9 cellular contexts compared by ENCODE assay signal in genomic region chr10:71772832-71773220, GRCh38. TPM values are rescaled to one million over a fixed set of nuclear protein-coding genes. Genes with fewer than 3 reads are reported as not detected.
A peak's percentile ranks its signal among the peaks of the same experiment; 100 is the strongest.
DNase-seq lines count a peak whose midpoint lies in the region; ATAC-seq and TF ChIP-seq lines count a peak whose summit lies in the region.
"Had no signal": no experiment of that assay in that cellular context is flagged by ENCODE, and none has a peak within 500 bp of the region (broad histone marks: within the 10 kb centered on the region; RNA-seq: fewer than 3 reads in every experiment).

No MANE protein-coding gene starts in this region.

- peaks cover 83% of the 10 kb centered on the region for H3K4me1 Mint-ChIP-seq in activated naive CD4-positive, alpha-beta T cell treated with anti-CD3 and anti-CD28 coated beads, Interleukin-2, amount 10 ng/mL, durations not matched to agents 7 days and 5 days

- H3K4me1 ChIP-seq in mesenchymal stem cell (ENCODE audit: control insufficient read depth, insufficient read depth, low read depth, low read length), result peaks cover 20% of the 10 kb centered on the region
- H3K4me1 ChIP-seq in upper lobe of right lung, result peaks cover 78% of the 10 kb centered on the region

- peak overlapping the region; percentile 92 for H3K27ac Mint-ChIP-seq in activated naive CD4-positive, alpha-beta T cell treated with anti-CD3 and anti-CD28 coated beads, Interleukin-2, amount 10 ng/mL, durations not matched to agents 7 days and 5 days

- H3K36me3 ChIP-seq in mesenchymal stem cell (ENCODE audit: control insufficient read depth in 1 of 2, insufficient read depth in 2 of 2, low read depth in 1 of 2, low read length in 2 of 2) (no peaks in the 10 kb centered on the region), upper lobe of right lung (no peaks in the 10 kb centered on the region)

- H3K4me3 ChIP-seq in mesenchymal stem cell (ENCODE audit: insufficient read depth in 1 of 2, low read depth in 1 of 2, low read length in 2 of 2), result peak overlapping the region; percentile 45 to 87
- peak overlapping the region; percentile 70 for H3K4me3 ChIP-seq in upper lobe of right lung

- no peak overlapping the region for H3K4ac ChIP-seq in mesenchymal stem cell (ENCODE audit: low read depth in 1 of 2, low read length in 2 of 2)

- no peak overlapping the region for H4K8ac ChIP-seq in mesenchymal stem cell (ENCODE audit: low read length)

- peaks cover 6% of the 10 kb centered on the region for H3K9me3 Mint-ChIP-seq in activated naive CD4-positive, alpha-beta T cell treated with anti-CD3 and anti-CD28 coated beads, Interleukin-2, amount 10 ng/mL, durations not matched to agents 7 days and 5 days

- no peak overlapping the region for H3K23ac ChIP-seq in mesenchymal stem cell (ENCODE audit: low read length in 2 of 2)

- H3K36me3 Mint-ChIP-seq in activated naive CD4-positive, alpha-beta T cell treated with anti-CD3 and anti-CD28 coated beads, Interleukin-2, amount 10 ng/mL, durations not matched to agents 7 days and 5 days, result peaks cover 41% of the 10 kb centered on the region

- ATAC-seq in upper lobe of right lung, result peak; percentile 1
- ATAC-seq in GM21737 (IDR thresholded peaks at IDR 0.05; ENCODE audit: unreplicated experiment), result no peak

- CTCF ChIA-PET in activated naive CD4-positive, alpha-beta T cell treated with anti-CD3 and anti-CD28 coated beads, Interleukin-2, amount 10 ng/mL, durations not matched to agents 7 days and 5 days (lab: Charles Lee), result interaction anchor here (0.7 to 5.4 kb wide), 20 partner anchors 9 to 454 kb away, joined by 3 to 74 read pairs (median 6); partner anchors contain the start of gene SLC29A3

- intact Hi-C loops in upper lobe of right lung (cut with DNase I), result no loop called here

- H2AK5ac ChIP-seq in mesenchymal stem cell (ENCODE audit: low read length, severe bottlenecking), result no peak overlapping the region

- no peak for TF ChIP-seq CTCF in upper lobe of right lung (IDR thresholded peaks at IDR 0.05)

- H2BK120ac ChIP-seq in mesenchymal stem cell (ENCODE audit: low read depth, low read length), result no peak overlapping the region

- no peak for DNase-seq in activated naive CD4-positive, alpha-beta T cell treated with anti-CD3 and anti-CD28 coated beads, Interleukin-2, amount 10 ng/mL, durations not matched to agents 7 days and 5 days
- DNase-seq in activated naive CD4-positive, alpha-beta T cell treated with anti-CD3 and anti-CD28 coated beads, Interleukin-2, amount 50 U/mL, for 16 hours, result no peak
- DNase-seq in caudate nucleus (lab: John Stamatoyannopoulos, UW) (no peak), mesenchymal stem cell (no peak), upper lobe of right lung (no peak), NCI-H82 treated with DMSO at 0.1 percent for 48 hours (lab: John Stamatoyannopoulos, UW; ENCODE audit: unreplicated experiment) (no peak), NCI-H748 (lab: John Stamatoyannopoulos, UW; ENCODE audit: unreplicated experiment) (no peak)
- DNase-seq: NCI-H1436 treated with DMSO at 0.1 percent for 48 hours had no signal

- H3K4me2 ChIP-seq in mesenchymal stem cell (ENCODE audit: low read length, poor library complexity, severe bottlenecking), result peak overlapping the region; percentile 3

- peak overlapping the region; percentile 93 for H3K4me3 Mint-ChIP-seq in activated naive CD4-positive, alpha-beta T cell treated with anti-CD3 and anti-CD28 coated beads, Interleukin-2, amount 10 ng/mL, durations not matched to agents 7 days and 5 days

- H3K27ac ChIP-seq in caudate nucleus (ENCODE audit: low read depth, low read length) (peak overlapping the region; percentile 93), mesenchymal stem cell (ENCODE audit: low read length, poor library complexity, severe bottlenecking) (no peak overlapping the region), upper lobe of right lung (peak overlapping the region; percentile 90)

- no peaks in the 10 kb centered on the region for H3K79me1 ChIP-seq in mesenchymal stem cell (replicated peaks; ENCODE audit: low read length, poor library complexity, severe bottlenecking)

- 77% methylated on average over 3 of the region's 4 CpGs for WGBS in mesenchymal stem cell

- H3K27me3 Mint-ChIP-seq in activated naive CD4-positive, alpha-beta T cell treated with anti-CD3 and anti-CD28 coated beads, Interleukin-2, amount 10 ng/mL, durations not matched to agents 7 days and 5 days, result no peaks in the 10 kb centered on the region

- H4K91ac ChIP-seq in mesenchymal stem cell (ENCODE audit: low read length), result no peak overlapping the region

- H3K9me3 ChIP-seq in mesenchymal stem cell (ENCODE audit: control insufficient read depth, low read length), result no peaks in the 10 kb centered on the region
- H3K9me3 ChIP-seq in upper lobe of right lung, result no peaks in the 10 kb centered on the region

- H3K9ac ChIP-seq in mesenchymal stem cell (ENCODE audit: low read length), result peak overlapping the region; percentile 87

- H2BK15ac ChIP-seq in mesenchymal stem cell (ENCODE audit: low read depth, poor library complexity, severe bottlenecking), result peak overlapping the region; percentile 9

- no peak overlapping the region for H3K14ac ChIP-seq in mesenchymal stem cell (ENCODE audit: low read length in 2 of 2)

- H3K27me3 ChIP-seq in mesenchymal stem cell (ENCODE audit: control insufficient read depth in 1 of 2, insufficient read depth in 1 of 2, low read length in 2 of 2) (peaks cover 0 to 34% of the 10 kb centered on the region in 2 experiments), upper lobe of right lung (no peaks in the 10 kb centered on the region)

- peak overlapping the region in 1 of 2 experiments; percentile 30 for H3K18ac ChIP-seq in mesenchymal stem cell (ENCODE audit: low read depth in 1 of 2, low read length in 2 of 2)

- peak overlapping the region; percentile 30 for H2AFZ ChIP-seq in mesenchymal stem cell (ENCODE audit: low read depth, low read length)

- no peak overlapping the region for H2BK5ac ChIP-seq in mesenchymal stem cell (ENCODE audit: low read depth, low read length, poor library complexity, severe bottlenecking)

- H2BK12ac ChIP-seq in mesenchymal stem cell (ENCODE audit: low read length in 2 of 2), result peak overlapping the region in 1 of 2 experiments; percentile 37

RNA-seq across cellular contexts. Expression of gene VSIR, which starts 0.5 kb away (rescaled TPM):
- 3.3 TPM for polyA plus RNA-seq in mesenchymal stem cell (2013, experiment 1 of 2)
- 3.8 TPM for polyA plus RNA-seq in mesenchymal stem cell (2013, experiment 2 of 2)
- total RNA-seq in upper lobe of right lung, result 128 TPM

RNA-seq across cellular contexts. Expression of gene C10orf105, which starts 53.2 kb away (rescaled TPM):
- polyA plus RNA-seq in mesenchymal stem cell (2013, experiment 1 of 2), result not detected
- not detected for polyA plus RNA-seq in mesenchymal stem cell (2013, experiment 2 of 2)
- 0.52 TPM for total RNA-seq in upper lobe of right lung
